Comparison of ENCODE assay signal across 29 cellular contexts in the genomic region with DNA sequence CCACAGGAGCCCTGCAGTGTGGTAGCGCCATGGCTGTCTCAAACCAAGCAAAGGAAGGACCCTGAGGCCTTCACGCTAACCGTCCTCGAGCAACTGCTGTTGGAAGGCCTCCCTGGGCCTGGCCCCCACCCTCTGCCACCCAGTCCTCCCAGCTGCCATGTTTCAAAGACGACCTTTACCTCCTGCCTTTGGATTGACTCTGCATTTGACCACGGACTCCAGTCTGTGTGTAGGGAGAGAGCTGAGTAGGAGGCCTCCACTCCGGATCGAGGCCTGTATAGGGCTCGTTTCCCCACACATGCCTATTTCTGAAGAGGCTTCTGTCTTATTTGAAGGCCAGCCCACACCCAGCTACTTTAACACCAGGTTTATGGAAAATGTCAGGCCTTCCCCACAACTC. TPM values are rescaled to one million over a fixed set of nuclear protein-coding genes. Genes with fewer than 3 reads are reported as not detected.
DNase-seq lines count a peak whose midpoint lies in the region; ATAC-seq and TF ChIP-seq lines count a peak whose summit lies in the region.
"Had no signal": no experiment of that assay in that cellular context is flagged by ENCODE, and none has a peak within 500 bp of the region (broad histone marks: within the 10 kb centered on the region; RNA-seq: fewer than 3 reads in every experiment).

No MANE protein-coding gene starts in this region.

- no peaks in the 10 kb centered on the region for H3K79me2 ChIP-seq in GM23338 (replicated peaks; ENCODE audit: insufficient read depth)

- 94 to 100% methylated on average over 6 to 9 of the region's 9 CpGs for WGBS in endodermal cell (ENCODE audit: insufficient coverage in 1 of 2, insufficient read length in 1 of 2), 2 experiments
- 69 to 70% methylated on average over 9 of the region's 9 CpGs for WGBS in sigmoid colon, 2 donors

- DNase-seq in GM23338 (ENCODE audit: low spot score): no peak
- DNase-seq in endodermal cell: no peak
- no peak for DNase-seq in sigmoid colon
- DNase-seq in activated naive CD4-positive, alpha-beta T cell treated with anti-CD3 and anti-CD28 coated beads for 36 hours: no peak
- DNase-seq: activated CD4-positive, alpha-beta T cell treated with anti-CD3 and anti-CD28 coated beads, Interleukin-2, amount 10 ng/mL, durations not matched to agents 24 days and 14 days; activated naive CD4-positive, alpha-beta T cell; activated T-cell treated with anti-CD3 and anti-CD28 coated beads, Interleukin-2, amount 50 U/mL, for 24 hours; amygdala; CD8-positive, alpha-beta T cell; cortex of kidney; DMS 273 treated with DMSO at 0.1 percent for 48 hours; left lung; NCI-H1105 treated with DMSO at 0.1 percent for 48 hours; NCI-H1930; NCI-H524; NK-92 treated with Interleukin-12 subunit alpha and Interleukin-12 subunit beta, amount 100 ng/mL, for 24 hours; nucleus accumbens; PC-9; SIG-M5; spleen; stimulated activated CD4-positive, alpha-beta T cell treated with anti-CD3 and anti-CD28 coated beads, Interleukin-4, amount 100 ng/mL, for 1 hour; SW 1271; T1000; WERI-Rb-1 had no signal

- H3K27me3 ChIP-seq in BLaER1 (no peaks in the 10 kb centered on the region), GM23338 (ENCODE audit: insufficient read depth) (no peaks in the 10 kb centered on the region), endodermal cell (ENCODE audit: control insufficient read depth, insufficient read depth, low read length, poor library complexity, severe bottlenecking) (no peaks in the 10 kb centered on the region), sigmoid colon (no peaks in the 10 kb centered on the region)
- H3K27me3 ChIP-seq: left lung, spleen, suprapubic skin had no signal

- H3K9me3 ChIP-seq in BLaER1: no peaks in the 10 kb centered on the region
- no peaks in the 10 kb centered on the region for H3K9me3 ChIP-seq in endodermal cell (ENCODE audit: control insufficient read depth, low read length)
- no peaks in the 10 kb centered on the region for H3K9me3 ChIP-seq in sigmoid colon
- H3K9me3 ChIP-seq: left lung, spleen, suprapubic skin had no signal

- peaks cover 44% of the 10 kb centered on the region for H3K4me1 ChIP-seq in BLaER1
- H3K4me1 ChIP-seq in GM23338 (ENCODE audit: insufficient read depth): no peaks in the 10 kb centered on the region
- no peaks in the 10 kb centered on the region for H3K4me1 ChIP-seq in endodermal cell (ENCODE audit: control insufficient read depth, insufficient read depth, low read length)
- peaks cover 0 to 66% (median 54%) of the 10 kb centered on the region in 4 donors for H3K4me1 ChIP-seq in sigmoid colon
- H3K4me1 ChIP-seq: left lung had no signal

- no peaks in the 10 kb centered on the region for H3K9me3 Mint-ChIP-seq in GM23338
- H3K9me3 Mint-ChIP-seq in endodermal cell: no peaks in the 10 kb centered on the region
- H3K9me3 Mint-ChIP-seq in activated naive CD4-positive, alpha-beta T cell treated with anti-CD3 and anti-CD28 coated beads for 36 hours: no peaks in the 10 kb centered on the region
- H3K9me3 Mint-ChIP-seq: activated CD4-positive, alpha-beta T cell treated with anti-CD3 and anti-CD28 coated beads, Interleukin-2, amount 10 ng/mL, durations not matched to agents 24 days and 14 days; activated T-cell treated with anti-CD3 and anti-CD28 coated beads, Interleukin-2, amount 50 U/mL, for 24 hours; CD8-positive, alpha-beta T cell; stimulated activated effector memory CD8-positive, alpha-beta T cell treated with anti-CD3 and anti-CD28 coated beads, Interleukin-12 subunit alpha, Interleukin-12 subunit beta, amount 100 ng/mL, for 72 hours had no signal

- H3K4me1 Mint-ChIP-seq in GM23338 (0 out of 3 replicates have a peak, but pooled peaks cover 3% of the 10 kb centered on the region), endodermal cell (no peaks in the 10 kb centered on the region)
- no peaks in the 10 kb centered on the region for H3K4me1 Mint-ChIP-seq in activated naive CD4-positive, alpha-beta T cell treated with anti-CD3 and anti-CD28 coated beads for 36 hours (ENCODE audit: low read depth)
- H3K4me1 Mint-ChIP-seq: activated CD4-positive, alpha-beta T cell treated with anti-CD3 and anti-CD28 coated beads, Interleukin-2, amount 10 ng/mL, durations not matched to agents 24 days and 14 days had no signal

- H3K4me3 Mint-ChIP-seq in GM23338 (no peak overlapping the region), endodermal cell (no peak overlapping the region)
- H3K4me3 Mint-ChIP-seq in activated naive CD4-positive, alpha-beta T cell treated with anti-CD3 and anti-CD28 coated beads for 36 hours: no peak overlapping the region
- H3K4me3 Mint-ChIP-seq: activated CD4-positive, alpha-beta T cell treated with anti-CD3 and anti-CD28 coated beads, Interleukin-2, amount 10 ng/mL, durations not matched to agents 24 days and 14 days; activated T-cell treated with anti-CD3 and anti-CD28 coated beads, Interleukin-2, amount 50 U/mL, for 24 hours; CD8-positive, alpha-beta T cell; stimulated activated effector memory CD8-positive, alpha-beta T cell treated with anti-CD3 and anti-CD28 coated beads, Interleukin-12 subunit alpha, Interleukin-12 subunit beta, amount 100 ng/mL, for 72 hours had no signal

- no peak overlapping the region for H3K4me2 ChIP-seq in BLaER1
- no peak overlapping the region for H3K4me2 ChIP-seq in GM23338
- H3K4me2 ChIP-seq: PC-9 had no signal

- CTCF ChIA-PET in activated naive CD4-positive, alpha-beta T cell treated with anti-CD3 and anti-CD28 coated beads for 36 hours (lab: Charles Lee): interaction anchor here (1.8 to 2.1 kb wide), 2 partner anchors 8 to 90 kb away, joined by 7 to 10 read pairs; no protein-coding TSS in a partner anchor

- H3K36me3 ChIP-seq in BLaER1 (peaks cover 65% of the 10 kb centered on the region), GM23338 (ENCODE audit: insufficient read depth) (peaks cover 22% of the 10 kb centered on the region; the same call in 1 of the 2 replicates), endodermal cell (ENCODE audit: control insufficient read depth, insufficient read depth, low read length) (peaks cover 46% of the 10 kb centered on the region), sigmoid colon (peaks cover 24 to 74% (median 51%) of the 10 kb centered on the region in 4 donors)

- H2AFZ ChIP-seq in GM23338: no peak overlapping the region
- H2AFZ ChIP-seq: PC-9 had no signal

- peaks cover 23% of the 10 kb centered on the region for H3K27me3 Mint-ChIP-seq in GM23338 (ENCODE audit: insufficient read depth, low read depth, poor library complexity)
- no peaks in the 10 kb centered on the region for H3K27me3 Mint-ChIP-seq in endodermal cell (ENCODE audit: insufficient read depth)
- no peaks in the 10 kb centered on the region for H3K27me3 Mint-ChIP-seq in activated naive CD4-positive, alpha-beta T cell treated with anti-CD3 and anti-CD28 coated beads for 36 hours (ENCODE audit: low read depth)
- H3K27me3 Mint-ChIP-seq: activated CD4-positive, alpha-beta T cell treated with anti-CD3 and anti-CD28 coated beads, Interleukin-2, amount 10 ng/mL, durations not matched to agents 24 days and 14 days; activated T-cell treated with anti-CD3 and anti-CD28 coated beads, Interleukin-2, amount 50 U/mL, for 24 hours had no signal

- TF ChIP-seq EP300 in sigmoid colon (IDR thresholded peaks at IDR 0.05): no peak

- H3K27ac ChIP-seq in BLaER1: peak overlapping the region; percentile 26; the same call in 1 of the 2 replicates
- H3K27ac ChIP-seq in GM23338 (ENCODE audit: low read depth): peak overlapping the region; percentile 63; the same call in 1 of the 2 replicates
- no peak overlapping the region for H3K27ac ChIP-seq in endodermal cell (ENCODE audit: low read depth, low read length)
- H3K27ac ChIP-seq in sigmoid colon: peak overlapping the region in 3 of 4 donors; percentile 42 to 87 (median 84)
- H3K27ac ChIP-seq: left lung, PC-9, spleen, suprapubic skin, WERI-Rb-1 had no signal

- peaks cover 57% of the 10 kb centered on the region for H3K36me3 Mint-ChIP-seq in GM23338 (ENCODE audit: low read depth)
- peaks cover 37% of the 10 kb centered on the region for H3K36me3 Mint-ChIP-seq in endodermal cell (ENCODE audit: low read depth)
- peaks cover 14% of the 10 kb centered on the region for H3K36me3 Mint-ChIP-seq in activated naive CD4-positive, alpha-beta T cell treated with anti-CD3 and anti-CD28 coated beads for 36 hours (ENCODE audit: low read depth)

- no peak for TF ChIP-seq POLR2A in sigmoid colon (IDR thresholded peaks at IDR 0.05)

- no peak overlapping the region for H3K4me3 ChIP-seq in BLaER1
- H3K4me3 ChIP-seq in GM23338: no peak overlapping the region
- no peak overlapping the region for H3K4me3 ChIP-seq in endodermal cell (ENCODE audit: low read length)
- no peak overlapping the region for H3K4me3 ChIP-seq in sigmoid colon
- H3K4me3 ChIP-seq: left lung, PC-9, spleen, suprapubic skin had no signal

- peaks cover 2% of the 10 kb centered on the region; the same call in 1 of the 2 replicates for H3F3A ChIP-seq in GM23338 (replicated peaks; ENCODE audit: low read depth)

- H3K9ac ChIP-seq in BLaER1 (0 out of 2 replicates have a peak overlapping the region, but pooled peaks have one; percentile 19), endodermal cell (ENCODE audit: extremely low read depth, low read length, poor library complexity, severe bottlenecking) (no peak overlapping the region)

- H4K20me1 ChIP-seq in BLaER1 (peaks cover 73% of the 10 kb centered on the region), GM23338 (replicated peaks; ENCODE audit: insufficient read depth) (peaks cover 9% of the 10 kb centered on the region)

- TF ChIP-seq CTCF in GM23338 (conservative IDR thresholded peaks at IDR 0.05; ENCODE audit: low read depth in 2 of 2) (no peak), endodermal cell (conservative IDR thresholded peaks at IDR 0.05) (no peak), sigmoid colon (IDR thresholded peaks at IDR 0.05) (no peak)

- intact Hi-C loops in sigmoid colon (cut with DNase I): no loop called here
- intact Hi-C loops in activated naive CD4-positive, alpha-beta T cell treated with anti-CD3 and anti-CD28 coated beads for 36 hours (cut with micrococcal nuclease): no loop called here

- no peaks in the 10 kb centered on the region for H3K9me2 ChIP-seq in GM23338 (ENCODE audit: insufficient read depth)

- no peak for ATAC-seq in GM23338
- ATAC-seq in GM21528 (IDR thresholded peaks at IDR 0.05; ENCODE audit: low FRiP score, unreplicated experiment): no peak
- ATAC-seq in GM19463 (IDR thresholded peaks at IDR 0.05; ENCODE audit: unreplicated experiment): no peak
- ATAC-seq: CD8-positive, alpha-beta T cell; left lung; stimulated activated effector memory CD8-positive, alpha-beta T cell treated with anti-CD3 and anti-CD28 coated beads, Interleukin-12 subunit alpha, Interleukin-12 subunit beta, amount 100 ng/mL, for 72 hours had no signal

- H3K27ac Mint-ChIP-seq in GM23338: no peak overlapping the region
- peak overlapping the region; percentile 74 for H3K27ac Mint-ChIP-seq in endodermal cell
- H3K27ac Mint-ChIP-seq in activated naive CD4-positive, alpha-beta T cell treated with anti-CD3 and anti-CD28 coated beads for 36 hours: no peak overlapping the region
- H3K27ac Mint-ChIP-seq: activated CD4-positive, alpha-beta T cell treated with anti-CD3 and anti-CD28 coated beads, Interleukin-2, amount 10 ng/mL, durations not matched to agents 24 days and 14 days; activated T-cell treated with anti-CD3 and anti-CD28 coated beads, Interleukin-2, amount 50 U/mL, for 24 hours; CD8-positive, alpha-beta T cell; stimulated activated effector memory CD8-positive, alpha-beta T cell treated with anti-CD3 and anti-CD28 coated beads, Interleukin-12 subunit alpha, Interleukin-12 subunit beta, amount 100 ng/mL, for 72 hours had no signal

RNA-seq across cellular contexts. Expression of a gene that starts 24.3 kb away (rescaled TPM):
- total RNA-seq in GM23338 (2014; rRNA removed; shearing (Covaris generic)): 15.9 and 32.1 TPM in 2 replicates
- polyA plus RNA-seq in GM23338 (2016; fragmentation: Nextera tagmentation; extraction: Ambion mirVana): 3.0 and 5.7 TPM in 2 replicates
- 10 to 100 TPM; 34.8 to 42.9 TPM for total RNA-seq in endodermal cell
- polyA plus RNA-seq in endodermal cell (2013, experiment 1 of 2): 16.1 TPM
- polyA plus RNA-seq in endodermal cell (2013, experiment 2 of 2): 20.9 TPM
- 10 to 100 TPM; 27.4 to 45.7 (median 33.9) TPM for total RNA-seq in sigmoid colon
- 100 to 1,000 TPM; 114 to 274 (median 137) TPM for polyA plus RNA-seq in sigmoid colon
- 1 to 10 TPM; 2.4 TPM for total RNA-seq in activated naive CD4-positive, alpha-beta T cell treated with anti-CD3 and anti-CD28 coated beads for 36 hours

RNA-seq across cellular contexts. Expression of a gene that starts 27.4 kb away (rescaled TPM):
- total RNA-seq in GM23338 (2014; rRNA removed; shearing (Covaris generic)): 5.1 and 6.7 TPM in 2 replicates
- 4.5 and 5.1 TPM in 2 replicates for polyA plus RNA-seq in GM23338 (2016; fragmentation: Nextera tagmentation; extraction: Ambion mirVana)
- total RNA-seq in endodermal cell: 10 to 100 TPM; 17.4 to 19.5 TPM
- 6.8 TPM for polyA plus RNA-seq in endodermal cell (2013, experiment 1 of 2)
- 6.0 TPM for polyA plus RNA-seq in endodermal cell (2013, experiment 2 of 2)
- total RNA-seq in sigmoid colon: 10 to 100 TPM; 20.0 to 24.9 (median 21.9) TPM
- 10 to 100 TPM; 13.2 to 36.5 (median 20.1) TPM for polyA plus RNA-seq in sigmoid colon
- total RNA-seq in activated naive CD4-positive, alpha-beta T cell treated with anti-CD3 and anti-CD28 coated beads for 36 hours: 10 to 100 TPM; 12.3 to 12.7 TPM

RNA-seq across cellular contexts. Expression of a gene that starts 40.2 kb away (rescaled TPM):
- 10.9 and 11.9 TPM in 2 replicates for total RNA-seq in GM23338 (2014; rRNA removed; shearing (Covaris generic))
- polyA plus RNA-seq in GM23338 (2016; fragmentation: Nextera tagmentation; extraction: Ambion mirVana) (9.2 and 9.7 TPM in 2 replicates), sigmoid colon (10 to 100 TPM; 21.6 to 38.8 (median 24.7) TPM)
- total RNA-seq in endodermal cell (10 to 100 TPM; 37.0 to 39.2 TPM), sigmoid colon (10 to 100 TPM; 41.0 to 60.9 (median 49.4) TPM)
- polyA plus RNA-seq in endodermal cell (2013, experiment 1 of 2): 20.1 TPM
- polyA plus RNA-seq in endodermal cell (2013, experiment 2 of 2): 19.4 TPM
- 10 to 100 TPM; 24.3 to 24.7 TPM for total RNA-seq in activated naive CD4-positive, alpha-beta T cell treated with anti-CD3 and anti-CD28 coated beads for 36 hours

RNA-seq across cellular contexts. Expression of a gene that starts 46.9 kb away (rescaled TPM):
- total RNA-seq in GM23338 (2014; rRNA removed; shearing (Covaris generic)): 80.9 and 95.6 TPM in 2 replicates
- polyA plus RNA-seq in GM23338 (2016; fragmentation: Nextera tagmentation; extraction: Ambion mirVana) (298 and 327 TPM in 2 replicates), sigmoid colon (10 to 100 TPM; 13.2 to 38.4 (median 15.3) TPM)
- total RNA-seq in endodermal cell (100 to 1,000 TPM; 122 to 136 TPM), sigmoid colon (10 to 100 TPM; 41.0 to 59.2 (median 55.6) TPM)
- polyA plus RNA-seq in endodermal cell (2013, experiment 1 of 2): 112 TPM
- 98.6 TPM for polyA plus RNA-seq in endodermal cell (2013, experiment 2 of 2)
- total RNA-seq in activated naive CD4-positive, alpha-beta T cell treated with anti-CD3 and anti-CD28 coated beads for 36 hours: 100 to 1,000 TPM; 234 to 235 TPM

RNA-seq across cellular contexts. Expression of a gene that starts 53.6 kb away (rescaled TPM):
- total RNA-seq in GM23338 (2014; rRNA removed; shearing (Covaris generic)): 9.0 and 9.8 TPM in 2 replicates
- polyA plus RNA-seq in GM23338 (2016; fragmentation: Nextera tagmentation; extraction: Ambion mirVana) (9.5 and 12.4 TPM in 2 replicates), sigmoid colon (1 to 10 TPM; 1.8 to 7.8 (median 6.6) TPM)
- total RNA-seq in endodermal cell (10 to 100 TPM; 12.9 to 13.1 TPM), sigmoid colon (10 to 100 TPM in 2 of 4 donors, 1 to 10 TPM in 2; 7.5 to 14.7 (median 11.2) TPM)
- polyA plus RNA-seq in endodermal cell (2013, experiment 1 of 2): 8.6 TPM
- polyA plus RNA-seq in endodermal cell (2013, experiment 2 of 2): 7.7 TPM
- total RNA-seq in activated naive CD4-positive, alpha-beta T cell treated with anti-CD3 and anti-CD28 coated beads for 36 hours: 1 to 10 TPM; 3.5 TPM
